In genomic region chr1:180922637-180923023, GRCh38 we compare ENCODE assay signal across 1 cellular context.
TF ChIP-seq lines count a peak whose summit lies in the region.

No MANE protein-coding gene starts in this region.

TF ChIP-seq in GM23338, 12 proteins besides CTCF, POLR2A, EP300 and RAD21 (continued from another document):
- TF ChIP-seq ZNF462 (CRISPR knock-in tag; IDR thresholded peaks at IDR 0.05), result no peak
- no peak for TF ChIP-seq ZNF331 (CRISPR knock-in tag; IDR thresholded peaks at IDR 0.05; ENCODE audit: low read depth)
- no peak for TF ChIP-seq REST (IDR thresholded peaks at IDR 0.05; ENCODE audit: unreplicated experiment)
- TF ChIP-seq EZH2 (IDR thresholded peaks at IDR 0.05; ENCODE audit: low read depth, unreplicated experiment), result no peak
- TF ChIP-seq JUNB (IDR thresholded peaks at IDR 0.05; ENCODE audit: unreplicated experiment), result no peak
- no peak for TF ChIP-seq POLR2AphosphoS5 (IDR thresholded peaks at IDR 0.05; ENCODE audit: low read depth)
- TF ChIP-seq ETS1 (IDR thresholded peaks at IDR 0.05), result no peak
- no peak for TF ChIP-seq EZH2phosphoT487 (IDR thresholded peaks at IDR 0.05; ENCODE audit: unreplicated experiment)
